ENCODE assay signal across 19 cellular contexts in genomic region chr4:141254326-141254725, GRCh38. TPM values are rescaled to one million over a fixed set of nuclear protein-coding genes. Genes with fewer than 3 reads are reported as not detected.
DNase-seq lines count a peak whose midpoint lies in the region; ATAC-seq and TF ChIP-seq lines count a peak whose summit lies in the region.
"Had no signal": no experiment of that assay in that cellular context is flagged by ENCODE, and none has a peak within 500 bp of the region (broad histone marks: within the 10 kb centered on the region; RNA-seq: fewer than 3 reads in every experiment).

No MANE protein-coding gene starts in this region.

- no peak overlapping the region for H3K9ac ChIP-seq in HCT116 (ENCODE audit: low read length)
- H3K9ac ChIP-seq: parathyroid adenoma, SK-N-SH had no signal

- no peaks in the 10 kb centered on the region for H3F3A ChIP-seq in DOHH2 (ENCODE audit: control insufficient read depth, insufficient read depth)

- BruUV-seq in HCT116 (replicated peaks; lab: Mats Ljungman, UMichigan) (no TSS peak), OCI-LY7 (replicated peaks; lab: Mats Ljungman, UMichigan) (no TSS peak)

- RAD21 ChIA-PET in HCT116 (lab: Charles Lee; ENCODE audit: low non-redundant PET in 1 of 2, low total read pairs in 2 of 2, uncharacterized antibody in 2 of 2, unreplicated experiment in 2 of 2) = no interaction called here

- H3K4me1 ChIP-seq in DOHH2 (ENCODE audit: control insufficient read depth, low read length) (no peaks in the 10 kb centered on the region), HCT116 (ENCODE audit: control insufficient read depth in 1 of 2, insufficient read depth in 2 of 2, low read length in 2 of 2) (no peaks in the 10 kb centered on the region), OCI-LY7 (ENCODE audit: insufficient read depth, low read length, poor library complexity, severe bottlenecking) (no peaks in the 10 kb centered on the region), foreskin keratinocyte (no peaks in the 10 kb centered on the region), ascending aorta (no peaks in the 10 kb centered on the region), psoas muscle (no peaks in the 10 kb centered on the region)
- H3K4me1 ChIP-seq: lower lobe of right lung, parathyroid adenoma, Peyer's patch had no signal

- H3K4me3 ChIP-seq in DOHH2 (ENCODE audit: low read length) (no peak overlapping the region), HCT116 (replicated peaks in 1 of 2; ENCODE audit: low read depth in 1 of 2, low read length in 2 of 2) (no peak overlapping the region), OCI-LY7 (ENCODE audit: low read depth, low read length, poor library complexity, severe bottlenecking) (no peak overlapping the region), ascending aorta (no peak overlapping the region), psoas muscle (no peak overlapping the region)
- H3K4me3 ChIP-seq: lower lobe of right lung, Peyer's patch had no signal

- no peaks in the 10 kb centered on the region for H3K79me2 ChIP-seq in DOHH2 (ENCODE audit: control insufficient read depth, low read length)
- H3K79me2 ChIP-seq in HCT116 (ENCODE audit: insufficient read depth, low read length) = no peaks in the 10 kb centered on the region
- H3K79me2 ChIP-seq in OCI-LY7 (ENCODE audit: insufficient read depth, low read depth, low read length) = no peaks in the 10 kb centered on the region
- H3K79me2 ChIP-seq: parathyroid adenoma had no signal

- ATAC-seq in HCT116 (peak; percentile 54; the same call in 1 of the 2 replicates), foreskin keratinocyte (peak; percentile 29), psoas muscle (no peak), GM18907 (IDR thresholded peaks at IDR 0.05; ENCODE audit: unreplicated experiment) (no peak)
- ATAC-seq: activated naive CD4-positive, alpha-beta T cell treated with anti-CD3 and anti-CD28 coated beads, Interleukin-2, amount 50 U/mL, for 72 hours; lower lobe of right lung had no signal

- H3K4me2 ChIP-seq in DOHH2 (ENCODE audit: low read length) = no peak overlapping the region
- no peak overlapping the region for H3K4me2 ChIP-seq in HCT116 (ENCODE audit: low read length)
- H3K4me2 ChIP-seq in OCI-LY7 (ENCODE audit: low read length) = no peak overlapping the region
- H3K4me2 ChIP-seq: SK-N-SH had no signal

- peak; percentile 11 for TF ChIP-seq CTCF in DOHH2 (IDR thresholded peaks at IDR 0.05; ENCODE audit: low read depth, low read length, poor library complexity, severe bottlenecking)
- peak in 2 of 3 experiments; percentile 20 to 36; a peak in 2 of 6 replicates for TF ChIP-seq CTCF in HCT116 (IDR thresholded peaks at IDR 0.05 in 2 of 3, conservative IDR thresholded peaks at IDR 0.05 in 1 of 3; ENCODE audit: borderline replicate concordance in 1 of 3, insufficient read depth in 1 of 3, low read depth in 2 of 3, low read length in 2 of 3)
- TF ChIP-seq CTCF in OCI-LY7 (conservative IDR thresholded peaks at IDR 0.05; ENCODE audit: low read length) = peak; percentile 40; the same call in 1 of the 2 replicates
- peak; percentile 26 for TF ChIP-seq CTCF in foreskin keratinocyte (conservative IDR thresholded peaks at IDR 0.05)
- TF ChIP-seq CTCF in ascending aorta (IDR thresholded peaks at IDR 0.05) = no peak
- no peak for TF ChIP-seq CTCF in psoas muscle (IDR thresholded peaks at IDR 0.05)

- POLR2A ChIA-PET in HCT116 (lab: Charles Lee) = no interaction called here
- POLR2A ChIA-PET in OCI-LY7 (lab: Charles Lee) = no interaction called here

- no peak for TF ChIP-seq RAD21 in HCT116 (IDR thresholded peaks at IDR 0.05; ENCODE audit: low read depth)

- H3K9me3 ChIP-seq in DOHH2 (ENCODE audit: control insufficient read depth, insufficient read depth, low read length) = no peaks in the 10 kb centered on the region
- no peaks in the 10 kb centered on the region for H3K9me3 ChIP-seq in HCT116 (ENCODE audit: control insufficient read depth in 1 of 2, insufficient read depth in 1 of 2, low read depth in 1 of 2, low read length in 2 of 2)
- no peaks in the 10 kb centered on the region for H3K9me3 ChIP-seq in OCI-LY7 (ENCODE audit: low read length)
- H3K9me3 ChIP-seq in ascending aorta = no peaks in the 10 kb centered on the region
- H3K9me3 ChIP-seq in psoas muscle = no peaks in the 10 kb centered on the region
- H3K9me3 ChIP-seq: lower lobe of right lung, Peyer's patch, SK-N-SH had no signal

- H3K27me3 ChIP-seq in DOHH2 (ENCODE audit: control insufficient read depth, low read length) (no peaks in the 10 kb centered on the region), HCT116 (ENCODE audit: insufficient read depth, low read length) (no peaks in the 10 kb centered on the region), foreskin keratinocyte (peaks cover 3% of the 10 kb centered on the region), ascending aorta (no peaks in the 10 kb centered on the region), psoas muscle (ENCODE audit: insufficient read depth in 3 of 3, low read length in 2 of 3) (no peaks in the 10 kb centered on the region)
- H3K27me3 ChIP-seq: Peyer's patch had no signal

- H3K9me2 ChIP-seq in DOHH2 (replicated peaks; ENCODE audit: control insufficient read depth, low read length) (no peaks in the 10 kb centered on the region), HCT116 (ENCODE audit: insufficient read depth) (no peaks in the 10 kb centered on the region), OCI-LY7 (ENCODE audit: insufficient read depth, low read length) (no peaks in the 10 kb centered on the region)
- H3K9me2 ChIP-seq: SK-N-SH had no signal

- no peaks in the 10 kb centered on the region for H3K36me3 ChIP-seq in DOHH2 (ENCODE audit: control insufficient read depth, low read length)
- no peaks in the 10 kb centered on the region for H3K36me3 ChIP-seq in HCT116 (ENCODE audit: control insufficient read depth in 1 of 2, insufficient read depth in 2 of 2, low read length in 2 of 2)
- no peaks in the 10 kb centered on the region for H3K36me3 ChIP-seq in OCI-LY7 (ENCODE audit: insufficient read depth, low read length)
- no peaks in the 10 kb centered on the region for H3K36me3 ChIP-seq in ascending aorta
- H3K36me3 ChIP-seq in psoas muscle (ENCODE audit: insufficient read depth in 1 of 2, low read depth in 1 of 2) = no peaks in the 10 kb centered on the region
- H3K36me3 ChIP-seq: lower lobe of right lung, Peyer's patch had no signal

- DNase-seq in HCT116 (ENCODE audit: low read depth, low spot score) (no peak), OCI-LY7 (ENCODE audit: low spot score) (no peak), foreskin keratinocyte (no peak), ascending aorta (ENCODE audit: low spot score in 2 of 2) (no peak), psoas muscle (no peak)
- DNase-seq in activated CD4-positive, alpha-beta T cell treated with anti-CD3 and anti-CD28 coated beads, Interleukin-2, amount 50 U/mL, for 48 hours = no peak
- DNase-seq: activated CD4-positive, alpha-beta T cell treated with anti-CD3 and anti-CD28 coated beads, Interleukin-2, amount 10 ng/mL, durations not matched to agents 24 days and 14 days; CD8-positive, alpha-beta memory T cell; cortex of kidney; DMS79 treated with DMSO at 0.1 percent for 48 hours; lower lobe of right lung; NCI-H1048; NCI-H2107; Peyer's patch; SK-N-SH had no signal

- intact Hi-C loops in HCT116 (cut with micrococcal nuclease) = no loop called here
- intact Hi-C loops in OCI-LY7 (cut with micrococcal nuclease; ENCODE audit: unreplicated experiment) = no loop called here
- intact Hi-C loops in ascending aorta (cut with DNase I) = no loop called here
- intact Hi-C loops in psoas muscle (cut with DNase I) = no loop called here

- H4K20me1 ChIP-seq in DOHH2 (ENCODE audit: control insufficient read depth, insufficient read depth, low read depth, low read length) (no peaks in the 10 kb centered on the region), HCT116 (ENCODE audit: insufficient read depth) (no peaks in the 10 kb centered on the region), OCI-LY7 (ENCODE audit: insufficient read depth, low read length) (no peaks in the 10 kb centered on the region)

- CTCF ChIA-PET in HCT116 (lab: Charles Lee) (interaction anchor here (0.9 kb wide), 1 partner anchor 12 kb away, joined by 4 read pairs; no protein-coding TSS in a partner anchor), OCI-LY7 (lab: Charles Lee; ENCODE audit: unreplicated experiment) (no interaction called here)

- TF ChIP-seq POLR2A in HCT116 (IDR thresholded peaks at IDR 0.05; ENCODE audit: borderline replicate concordance, extremely low read depth, insufficient read depth, insufficient read length) = no peak

- H3K27ac ChIP-seq in DOHH2 (ENCODE audit: low read depth, low read length) (no peak overlapping the region), HCT116 (ENCODE audit: low read depth, low read length) (no peak overlapping the region), OCI-LY7 (ENCODE audit: low read depth, low read length, poor library complexity, severe bottlenecking) (no peak overlapping the region), foreskin keratinocyte (no peak overlapping the region), ascending aorta (no peak overlapping the region), psoas muscle (no peak overlapping the region)
- H3K27ac ChIP-seq: lower lobe of right lung, parathyroid adenoma, Peyer's patch had no signal

- H2AFZ ChIP-seq in HCT116 (ENCODE audit: low read depth, low read length, poor library complexity, severe bottlenecking) = no peak overlapping the region
- no peak overlapping the region for H2AFZ ChIP-seq in OCI-LY7 (ENCODE audit: low read length)
- H2AFZ ChIP-seq: parathyroid adenoma had no signal

TF ChIP-seq in HCT116, 20 proteins besides CTCF, POLR2A, EP300 and RAD21:
- no peak for TF ChIP-seq CBX3 (IDR thresholded peaks at IDR 0.05; ENCODE audit: low read depth)
- TF ChIP-seq EZH2 (IDR thresholded peaks at IDR 0.05) = no peak
- no peak for TF ChIP-seq SIN3A (IDR thresholded peaks at IDR 0.05; ENCODE audit: low read depth)
- TF ChIP-seq ZFX (IDR thresholded peaks at IDR 0.05) = no peak
- TF ChIP-seq ATF3 (IDR thresholded peaks at IDR 0.05) = no peak
- TF ChIP-seq FOSL1 (IDR thresholded peaks at IDR 0.05; ENCODE audit: low read depth) = no peak
- no peak for TF ChIP-seq JUND (IDR thresholded peaks at IDR 0.05)

RNA-seq across cellular contexts. Expression of gene ZNF330, which starts 33.6 kb away (rescaled TPM):
- total RNA-seq in HCT116 (2021; ENCODE audit: unreplicated experiment) (49.1 TPM), OCI-LY7 (2022) (56.0 and 60.9 TPM in 2 replicates), foreskin keratinocyte (32.5 and 36.4 TPM in 2 replicates), ascending aorta (7.9 TPM), psoas muscle (10 to 100 TPM; 43.7 to 65.0 (median 47.6) TPM)
- polyA plus RNA-seq in HCT116 (2012) = 50.9 and 55.7 TPM in 2 replicates
- 34.3 and 41.7 TPM in 2 replicates for total RNA-seq in OCI-LY7 (2014; rRNA removed; shearing (Covaris generic))
- polyA plus RNA-seq in foreskin keratinocyte (21.5 and 27.3 TPM in 2 replicates), psoas muscle (10 to 100 TPM; 30.1 to 60.1 (median 32.7) TPM)

Comparison
In these comparisons a context has a peak if more than half of its experiments do, and no peak if none do; other contexts are left out.
1. CTCF ChIP-seq: peak in DOHH2 (single experiment), HCT116 (2 of 3), OCI-LY7 (single experiment) and foreskin keratinocyte (single experiment); none in ascending aorta (0 of 3) and psoas muscle (single experiment).
2. ATAC-seq: peak in HCT116 (single experiment) and foreskin keratinocyte (single experiment); none in psoas muscle (0 of 4) and GM18907 (single experiment).